8 cellular contexts compared by ENCODE assay signal in the genomic region with DNA sequence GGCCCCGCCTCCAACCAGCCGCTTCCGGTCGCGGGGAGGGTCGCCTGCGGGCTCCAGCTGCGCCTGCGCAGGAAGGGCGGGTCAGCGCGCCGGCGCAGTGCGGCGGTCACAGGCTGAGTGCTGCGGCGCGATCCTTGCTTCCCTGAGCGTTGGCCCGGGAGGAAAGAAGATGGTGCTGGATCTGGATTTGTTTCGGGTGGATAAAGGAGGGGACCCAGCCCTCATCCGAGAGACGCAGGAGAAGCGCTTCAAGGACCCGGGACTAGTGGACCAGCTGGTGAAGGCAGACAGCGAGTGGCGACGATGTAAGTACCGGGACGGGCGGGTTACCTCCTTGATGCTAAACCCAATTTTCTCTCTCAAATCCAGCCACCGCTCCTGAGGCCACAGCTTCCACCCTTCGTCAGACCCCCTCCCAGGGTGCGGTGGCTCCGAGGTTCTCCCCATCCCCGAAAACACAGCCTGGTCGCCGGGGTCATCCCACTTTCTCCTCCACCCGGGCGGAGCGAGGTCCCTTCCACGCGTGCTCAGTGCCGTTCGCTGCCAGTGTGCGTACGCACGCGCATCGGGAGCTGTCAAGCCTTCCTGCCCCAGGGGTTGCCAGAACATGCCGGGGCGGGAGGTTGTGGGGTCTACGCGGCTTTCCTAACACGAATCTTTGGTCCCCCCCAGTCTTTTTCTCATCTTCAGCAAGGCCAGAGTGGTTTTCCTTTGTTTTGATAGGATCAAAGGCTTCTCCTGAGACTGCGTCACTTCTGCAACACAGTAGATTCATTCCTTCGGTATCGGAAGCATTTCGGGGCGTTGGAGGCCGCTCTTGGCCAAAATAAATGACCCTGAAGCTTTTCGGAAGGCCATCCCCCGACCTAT. TPM values are rescaled to one million over a fixed set of nuclear protein-coding genes. Genes with fewer than 3 reads are reported as not detected.
DNase-seq lines count a peak whose midpoint lies in the region; ATAC-seq, FAIRE-seq and TF ChIP-seq lines count a peak whose summit lies in the region.

Gene SARS1, plus strand, starts transcription at position 95 of the 870 bp plus-strand sequence. Its CDS starts 75 bp downstream, at position 170.

- H3K4me3 Mint-ChIP-seq in astrocyte (ENCODE audit: unreplicated experiment): peak within 1 kb of the TSS; percentile 97

- H3K4me1 Mint-ChIP-seq in astrocyte (ENCODE audit: low read depth, unreplicated experiment): peaks cover 12% of the 10 kb centered on the region

- H3K4me3 ChIP-seq in astrocyte (ENCODE audit: insufficient read depth, low read depth, low read length): peak within 1 kb of the TSS; percentile 84

- H2AFZ ChIP-seq in astrocyte (ENCODE audit: low read depth, low read length): peak within 1 kb of the TSS; percentile 85

- TF ChIP-seq CTCF in astrocyte (IDR thresholded peaks at IDR 0.05; ENCODE audit: insufficient read depth, low read depth, low read length): no peak

- peak; percentile 82 for ATAC-seq in GM18502 (IDR thresholded peaks at IDR 0.05; ENCODE audit: poor library complexity, unreplicated experiment)
- ATAC-seq in HG02884 (IDR thresholded peaks at IDR 0.05; ENCODE audit: unreplicated experiment): peak; percentile 77

- peaks cover 5% of the 10 kb centered on the region for H3K36me3 ChIP-seq in astrocyte (ENCODE audit: insufficient read depth, low read length)

- H3K27ac ChIP-seq in astrocyte (ENCODE audit: low read depth, low read length): peak within 1 kb of the TSS; percentile 91

- H3K4me1 ChIP-seq in astrocyte (ENCODE audit: insufficient read depth, low read length): peaks cover 16% of the 10 kb centered on the region

- H3K9me3 Mint-ChIP-seq in astrocyte (ENCODE audit: unreplicated experiment): no peaks in the 10 kb centered on the region

- no peaks in the 10 kb centered on the region for H3K27me3 Mint-ChIP-seq in astrocyte (ENCODE audit: low read depth, unreplicated experiment)

- peak within 1 kb of the TSS; percentile 93 for H3K9ac ChIP-seq in astrocyte (ENCODE audit: low read length)

- H3K4me2 ChIP-seq in astrocyte (ENCODE audit: low read length): peak within 1 kb of the TSS; percentile 82

- FAIRE-seq in astrocyte (lab: Jason Lieb, UNC): no peak

- H3K79me2 ChIP-seq in astrocyte (ENCODE audit: insufficient read depth, low read length): peaks cover 49% of the 10 kb centered on the region

- peaks cover 23% of the 10 kb centered on the region for H4K20me1 ChIP-seq in astrocyte (ENCODE audit: insufficient read depth, low read length)

- no peaks in the 10 kb centered on the region for H3K9me3 ChIP-seq in astrocyte (ENCODE audit: insufficient read depth, low read depth, low read length)

- DNase-seq in NCI-H1694 (lab: John Stamatoyannopoulos, UW) (peak; percentile 81), T-helper 9 cell (peak; percentile 80), astrocyte (ENCODE audit: low read depth) (peak; percentile 76), hepatic stellate cell (ENCODE audit: low spot score) (peak; percentile 95), retina (peak; percentile 92), OCI-M2 (lab: John Stamatoyannopoulos, UW; ENCODE audit: unreplicated experiment) (no peak)

- H3K27me3 ChIP-seq in astrocyte (ENCODE audit: insufficient read depth, low read length): no peaks in the 10 kb centered on the region

- H3K36me3 Mint-ChIP-seq in astrocyte (ENCODE audit: low read depth, unreplicated experiment): peaks cover 20% of the 10 kb centered on the region

- H3K27ac Mint-ChIP-seq in astrocyte (ENCODE audit: unreplicated experiment): peak within 1 kb of the TSS; percentile 99

RNA-seq across cellular contexts. Expression of gene SARS1, which starts in this region (rescaled TPM):
- total RNA-seq in astrocyte: 350 and 355 TPM in 2 replicates
